Comparison of ENCODE assay signal across 26 cellular contexts in the genomic region with DNA sequence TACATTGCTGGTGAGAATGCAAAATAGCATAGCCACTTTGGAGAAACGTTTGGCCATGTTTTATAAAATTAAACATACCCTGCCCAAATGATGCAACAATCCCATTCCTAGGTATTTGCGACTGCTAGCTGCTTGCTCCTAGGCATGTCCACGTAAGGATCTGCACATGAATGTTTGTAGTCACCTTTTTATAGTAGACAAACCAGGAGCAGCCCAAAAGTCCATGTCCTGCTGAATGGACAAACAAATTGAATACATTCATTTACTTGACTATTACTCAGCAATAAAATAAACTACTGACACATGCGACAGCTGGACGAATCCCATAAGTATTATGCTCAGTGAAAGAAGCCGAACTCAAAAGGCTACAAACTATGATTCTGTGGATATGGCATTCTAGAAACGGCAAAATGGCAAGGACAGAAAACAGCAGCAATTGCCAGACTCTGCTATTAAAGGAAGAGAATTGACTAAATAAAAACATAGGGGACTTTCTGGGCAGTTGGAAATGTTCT.
DNase-seq lines count a peak whose midpoint lies in the region; ATAC-seq, FAIRE-seq and TF ChIP-seq lines count a peak whose summit lies in the region.
"Had no signal": no experiment of that assay in that cellular context is flagged by ENCODE, and none has a peak within 500 bp of the region (broad histone marks: within the 10 kb centered on the region; RNA-seq: fewer than 3 reads in every experiment).

No MANE protein-coding gene starts in this region.

- H3K9me3 ChIP-seq in right lobe of liver, result no peaks in the 10 kb centered on the region
- no peaks in the 10 kb centered on the region for H3K9me3 ChIP-seq in HepG2 (ENCODE audit: low read length)
- H3K9me3 ChIP-seq in SK-N-MC (ENCODE audit: low read depth, low read length), result no peaks in the 10 kb centered on the region
- H3K9me3 ChIP-seq in OCI-LY7 (ENCODE audit: low read length), result peaks cover 4% of the 10 kb centered on the region; the same call in 1 of the 2 replicates
- H3K9me3 ChIP-seq: SK-N-SH had no signal

- no peaks in the 10 kb centered on the region for H3K9me2 ChIP-seq in OCI-LY7 (ENCODE audit: insufficient read depth, low read length)
- H3K9me2 ChIP-seq: SK-N-SH had no signal

- TF ChIP-seq RAD21 in HepG2 (CRISPR knock-in tag; IDR thresholded peaks at IDR 0.05), result no peak

- H3K79me2 ChIP-seq in HepG2 (ENCODE audit: insufficient read depth, low read length), result no peaks in the 10 kb centered on the region
- H3K79me2 ChIP-seq in OCI-LY7 (ENCODE audit: insufficient read depth, low read depth, low read length), result no peaks in the 10 kb centered on the region

- H3K36me3 ChIP-seq in right lobe of liver (no peaks in the 10 kb centered on the region), HepG2 (replicated peaks in 1 of 2; ENCODE audit: control insufficient read depth in 1 of 2, insufficient read depth in 2 of 2, low read length in 2 of 2) (no peaks in the 10 kb centered on the region), SK-N-MC (ENCODE audit: insufficient read depth, low read length) (no peaks in the 10 kb centered on the region), OCI-LY7 (ENCODE audit: insufficient read depth, low read length) (no peaks in the 10 kb centered on the region)
- H3K36me3 ChIP-seq: BLaER1 had no signal

- H3K9ac ChIP-seq in HepG2 (ENCODE audit: insufficient read depth, low read depth, low read length) (no peak overlapping the region), SK-N-MC (ENCODE audit: insufficient read length) (peak overlapping the region; percentile 43)
- H3K9ac ChIP-seq: BLaER1, SK-N-SH had no signal

- H2AFZ ChIP-seq in HepG2 (ENCODE audit: low read length) (no peak overlapping the region), OCI-LY7 (ENCODE audit: low read length) (no peak overlapping the region)

- no peaks in the 10 kb centered on the region for H4K20me1 ChIP-seq in HepG2 (ENCODE audit: insufficient read depth, low read length)
- no peaks in the 10 kb centered on the region for H4K20me1 ChIP-seq in OCI-LY7 (ENCODE audit: insufficient read depth, low read length)
- H4K20me1 ChIP-seq: BLaER1 had no signal

- no peak for DNase-seq in right lobe of liver
- DNase-seq in HepG2 (ENCODE audit: low spot score), result no peak
- no peak for DNase-seq in SK-N-MC (ENCODE audit: low read depth, low spot score)
- no peak for DNase-seq in left lobe of liver (ENCODE audit: low spot score)
- DNase-seq in CD1c-positive myeloid dendritic cell (ENCODE audit: extremely low spot score), result no peak
- DNase-seq in AML-193 (lab: John Stamatoyannopoulos, UW), result no peak
- DNase-seq in OCI-LY7 (ENCODE audit: low spot score), result no peak
- DNase-seq: 8988T; CD4-positive, alpha-beta T cell; DMS53; Kasumi-1; NCI-H1105 treated with DMSO at 0.1 percent for 48 hours; NCI-H146; NCI-H1930; NCI-H2107; NCI-H524; NCI-H748 treated with DMSO at 0.1 percent for 48 hours; NK-92 treated with Interleukin-12 subunit alpha and Interleukin-12 subunit beta, amount 100 ng/mL, for 24 hours; SIG-M5; SK-N-SH; SW 1271 had no signal

- no peak for FAIRE-seq in HepG2 (lab: Jason Lieb, UNC)
- FAIRE-seq: GM18507, H54 had no signal

- no peak overlapping the region for H3K4me3 ChIP-seq in right lobe of liver
- no peak overlapping the region for H3K4me3 ChIP-seq in HepG2 (replicated peaks in 1 of 3; ENCODE audit: insufficient read depth in 1 of 3, low read depth in 2 of 3, low read length in 3 of 3)
- H3K4me3 ChIP-seq in SK-N-MC, result peak overlapping the region; percentile 70
- H3K4me3 ChIP-seq in OCI-LY7 (ENCODE audit: low read depth, low read length, poor library complexity, severe bottlenecking), result no peak overlapping the region
- H3K4me3 ChIP-seq: BLaER1 had no signal

- intact Hi-C loops in right lobe of liver (cut with DNase I), result no loop called here
- intact Hi-C loops in HepG2 (cut with micrococcal nuclease; ENCODE audit: unreplicated experiment), result no loop called here
- intact Hi-C loops in OCI-LY7 (cut with micrococcal nuclease; ENCODE audit: unreplicated experiment), result no loop called here

- ATAC-seq in right lobe of liver (peak; percentile 36 to 84 (median 61)), HepG2 (no peak), left lobe of liver (peak; percentile 73)
- ATAC-seq: Panc1 had no signal

- H3K4me1 ChIP-seq in right lobe of liver (peaks cover 0 to 6% (median 0%) of the 10 kb centered on the region in 4 donors), HepG2 (ENCODE audit: insufficient read depth, low read length) (no peaks in the 10 kb centered on the region), OCI-LY7 (ENCODE audit: insufficient read depth, low read length, poor library complexity, severe bottlenecking) (no peaks in the 10 kb centered on the region)
- H3K4me1 ChIP-seq: BLaER1 had no signal

- TF ChIP-seq POLR2A in right lobe of liver (IDR thresholded peaks at IDR 0.05), result peak; percentile 18
- TF ChIP-seq POLR2A in HepG2 (IDR thresholded peaks at IDR 0.05; ENCODE audit: insufficient read depth in 1 of 2, low read depth in 2 of 2, low read length in 2 of 2), result no peak

- H3K27ac ChIP-seq in right lobe of liver, result no peak overlapping the region
- no peak overlapping the region for H3K27ac ChIP-seq in HepG2 (ENCODE audit: extremely low read length, insufficient read depth, low read length)
- peak overlapping the region; percentile 83 for H3K27ac ChIP-seq in SK-N-MC
- no peak overlapping the region for H3K27ac ChIP-seq in OCI-LY7 (ENCODE audit: low read depth, low read length, poor library complexity, severe bottlenecking)
- H3K27ac ChIP-seq: BLaER1, HL-60 had no signal

- CTCF ChIA-PET in HepG2 (lab: Yijun Ruan, JAX; ENCODE audit: low intra/inter-chr PET ratio, low total read pairs), result no interaction called here
- CTCF ChIA-PET in OCI-LY7 (lab: Charles Lee; ENCODE audit: unreplicated experiment), result no interaction called here

- in situ Hi-C loops in HepG2 (cut with HindIII; ENCODE audit: extremely low pct_ligation_motif_present, low pct_unique_long_range_greater_than_20kb), result no loop called here

- H3K4me2 ChIP-seq in HepG2 (ENCODE audit: low read depth, low read length), result no peak overlapping the region
- H3K4me2 ChIP-seq in OCI-LY7 (ENCODE audit: low read length), result no peak overlapping the region
- H3K4me2 ChIP-seq: BLaER1, SK-N-SH had no signal

- POLR2A ChIA-PET in HepG2 (lab: Yijun Ruan, JAX), result no interaction called here
- POLR2A ChIA-PET in OCI-LY7 (lab: Charles Lee), result no interaction called here

- 38% methylated on average over 7 of the region's 7 CpGs for WGBS in right lobe of liver (ENCODE audit: insufficient coverage, low coverage, low lambda C conversion rate, missing lambda C conversion rate)
- WGBS in HepG2 (ENCODE audit: low lambda C conversion rate), result 20% methylated on average over 7 of the region's 7 CpGs

- no peak for TF ChIP-seq EP300 in HepG2 (IDR thresholded peaks at IDR 0.05; ENCODE audit: low read depth in 2 of 2, low read length in 2 of 2)
- TF ChIP-seq EP300 in HepG2 (CRISPR knock-in tag; IDR thresholded peaks at IDR 0.05; ENCODE audit: borderline replicate concordance), result no peak

- BruUV-seq in HepG2 (replicated peaks; lab: Mats Ljungman, UMichigan), result no TSS peak
- BruUV-seq in OCI-LY7 (replicated peaks; lab: Mats Ljungman, UMichigan), result no TSS peak

- TF ChIP-seq CTCF in right lobe of liver (IDR thresholded peaks at IDR 0.05), result no peak
- no peak for TF ChIP-seq CTCF in HepG2 (CRISPR knock-in tag; IDR thresholded peaks at IDR 0.05)
- no peak for TF ChIP-seq CTCF in OCI-LY7 (conservative IDR thresholded peaks at IDR 0.05; ENCODE audit: low read length)

- H3K27me3 ChIP-seq in right lobe of liver, result no peaks in the 10 kb centered on the region
- H3K27me3 ChIP-seq in HepG2 (ENCODE audit: control insufficient read depth in 1 of 2, insufficient read depth in 2 of 2, low read length in 2 of 2), result peaks cover 0 to 3% of the 10 kb centered on the region in 2 experiments; a peak in 1 of 5 replicates
- H3K27me3 ChIP-seq: BLaER1 had no signal

TF ChIP-seq in HepG2, 621 proteins besides CTCF, POLR2A, EP300 and RAD21 (continues in another document):
- no peak for TF ChIP-seq HIVEP1 (CRISPR knock-in tag; IDR thresholded peaks at IDR 0.05)
- no peak for TF ChIP-seq MAFK (conservative IDR thresholded peaks at IDR 0.05 in 1 of 2, IDR thresholded peaks at IDR 0.05 in 1 of 2; ENCODE audit: low read length in 2 of 2)
- TF ChIP-seq, protein P1, sequence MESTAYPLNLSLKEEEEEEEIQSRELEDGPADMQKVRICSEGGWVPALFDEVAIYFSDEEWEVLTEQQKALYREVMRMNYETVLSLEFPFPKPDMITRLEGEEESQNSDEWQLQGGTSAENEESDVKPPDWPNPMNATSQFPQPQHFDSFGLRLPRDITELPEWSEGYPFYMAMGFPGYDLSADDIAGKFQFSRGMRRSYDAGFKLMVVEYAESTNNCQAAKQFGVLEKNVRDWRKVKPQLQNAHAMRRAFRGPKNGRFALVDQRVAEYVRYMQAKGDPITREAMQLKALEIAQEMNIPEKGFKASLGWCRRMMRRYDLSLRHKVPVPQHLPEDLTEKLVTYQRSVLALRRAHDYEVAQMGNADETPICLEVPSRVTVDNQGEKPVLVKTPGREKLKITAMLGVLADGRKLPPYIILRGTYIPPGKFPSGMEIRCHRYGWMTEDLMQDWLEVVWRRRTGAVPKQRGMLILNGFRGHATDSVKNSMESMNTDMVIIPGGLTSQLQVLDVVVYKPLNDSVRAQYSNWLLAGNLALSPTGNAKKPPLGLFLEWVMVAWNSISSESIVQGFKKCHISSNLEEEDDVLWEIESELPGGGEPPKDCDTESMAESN (CRISPR knock-in tag; conservative IDR thresholded peaks at IDR 0.05), result no peak
- TF ChIP-seq, protein P2, sequence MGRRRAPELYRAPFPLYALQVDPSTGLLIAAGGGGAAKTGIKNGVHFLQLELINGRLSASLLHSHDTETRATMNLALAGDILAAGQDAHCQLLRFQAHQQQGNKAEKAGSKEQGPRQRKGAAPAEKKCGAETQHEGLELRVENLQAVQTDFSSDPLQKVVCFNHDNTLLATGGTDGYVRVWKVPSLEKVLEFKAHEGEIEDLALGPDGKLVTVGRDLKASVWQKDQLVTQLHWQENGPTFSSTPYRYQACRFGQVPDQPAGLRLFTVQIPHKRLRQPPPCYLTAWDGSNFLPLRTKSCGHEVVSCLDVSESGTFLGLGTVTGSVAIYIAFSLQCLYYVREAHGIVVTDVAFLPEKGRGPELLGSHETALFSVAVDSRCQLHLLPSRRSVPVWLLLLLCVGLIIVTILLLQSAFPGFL (CRISPR knock-in tag; IDR thresholded peaks at IDR 0.05), result no peak
- no peak for TF ChIP-seq ZFP36L1 (CRISPR knock-in tag; IDR thresholded peaks at IDR 0.05)
- TF ChIP-seq BRCA1 (CRISPR knock-in tag; IDR thresholded peaks at IDR 0.05), result no peak
- TF ChIP-seq, protein P3, sequence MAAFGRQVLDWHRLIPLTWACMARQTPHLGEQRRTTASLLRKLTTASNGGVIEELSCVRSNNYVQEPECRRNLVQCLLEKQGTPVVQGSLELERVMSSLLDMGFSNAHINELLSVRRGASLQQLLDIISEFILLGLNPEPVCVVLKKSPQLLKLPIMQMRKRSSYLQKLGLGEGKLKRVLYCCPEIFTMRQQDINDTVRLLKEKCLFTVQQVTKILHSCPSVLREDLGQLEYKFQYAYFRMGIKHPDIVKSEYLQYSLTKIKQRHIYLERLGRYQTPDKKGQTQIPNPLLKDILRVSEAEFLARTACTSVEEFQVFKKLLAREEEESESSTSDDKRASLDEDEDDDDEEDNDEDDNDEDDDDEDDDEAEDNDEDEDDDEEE (CRISPR knock-in tag; IDR thresholded peaks at IDR 0.05), result no peak
- no peak for TF ChIP-seq ZNF674 (CRISPR knock-in tag; IDR thresholded peaks at IDR 0.05; ENCODE audit: low read depth)
